In the genomic region with DNA sequence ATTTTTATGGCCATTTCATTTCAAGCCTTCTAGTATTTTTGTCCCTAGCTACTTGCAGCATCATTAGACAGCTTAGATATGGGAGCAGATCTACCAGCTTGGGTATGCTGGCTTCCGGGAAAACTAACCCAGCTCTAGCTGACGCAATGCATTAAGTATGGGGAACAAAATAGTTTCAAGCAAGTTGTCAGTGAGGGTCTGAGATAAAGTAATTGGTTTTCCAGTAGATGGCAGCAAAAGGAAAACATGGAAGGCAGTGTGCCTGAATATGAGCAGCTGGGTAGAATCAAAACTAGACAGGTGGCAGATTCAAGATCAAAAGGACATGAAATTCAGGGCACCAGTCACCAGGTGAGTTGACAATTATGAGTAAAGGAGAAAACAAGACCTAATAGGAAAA, we compare ENCODE assay signal across 8 cellular contexts.
DNase-seq lines count a peak whose midpoint lies in the region; ATAC-seq and TF ChIP-seq lines count a peak whose summit lies in the region.

No MANE protein-coding gene starts in this region.

- no peaks in the 10 kb centered on the region for H3K36me3 ChIP-seq in iPS-18a (ENCODE audit: control insufficient read depth, low read depth, low read length)

- H3K9me3 Mint-ChIP-seq in Calu3 (ENCODE audit: low read depth, unreplicated experiment), result no peaks in the 10 kb centered on the region
- H3K9me3 Mint-ChIP-seq in CD14-positive monocyte, result no peaks in the 10 kb centered on the region

- H3K4me1 ChIP-seq in iPS-18a (ENCODE audit: control insufficient read depth, low read depth, low read length), result peaks cover 7% of the 10 kb centered on the region

- no peaks in the 10 kb centered on the region for H3K27me3 ChIP-seq in iPS-18a (ENCODE audit: control insufficient read depth, insufficient read depth, low read length)

- no peak overlapping the region for H3K4me3 ChIP-seq in iPS-18a (ENCODE audit: low read length)

- CTCF ChIA-PET in Calu3 (lab: Charles Lee), result interaction anchor here (0.6 to 2.2 kb wide), 4 partner anchors 11 to 653 kb away, joined by 3 to 7 read pairs (median 4); no protein-coding TSS in a partner anchor

- no peak for TF ChIP-seq CTCF in Calu3 (IDR thresholded peaks at IDR 0.05; ENCODE audit: unreplicated experiment)
- no peak for TF ChIP-seq CTCF in CD14-positive monocyte (IDR thresholded peaks at IDR 0.05)

- peaks cover 24% of the 10 kb centered on the region for H3K4me1 Mint-ChIP-seq in Calu3 (ENCODE audit: low read depth, unreplicated experiment)
- H3K4me1 Mint-ChIP-seq in CD14-positive monocyte, result peaks cover 4% of the 10 kb centered on the region

- H3K27ac Mint-ChIP-seq in Calu3 (ENCODE audit: unreplicated experiment), result peak overlapping the region; percentile 75
- no peak overlapping the region for H3K27ac Mint-ChIP-seq in CD14-positive monocyte

- no TSS peak for BruUV-seq in Calu3 (replicated peaks; lab: Mats Ljungman, UMichigan)

- DNase-seq in Calu3 (peak; percentile 43), Kasumi-1 (lab: John Stamatoyannopoulos, UW) (peak; percentile 47 to 72), CD14-positive monocyte (ENCODE audit: low spot score) (no peak), cortex of kidney (lab: John Stamatoyannopoulos, UW) (no peak), 8988T (no peak)

- peak overlapping the region; percentile 30 for H3K27ac ChIP-seq in iPS-18a (ENCODE audit: low read length)

- no peaks in the 10 kb centered on the region for H3K9me3 ChIP-seq in iPS-18a (ENCODE audit: control insufficient read depth, low read depth, low read length)

- ATAC-seq in SK-N-SH treated with all-trans-retinoic acid at 6 μM for 48 hours, result peak; percentile 88
- no peak for ATAC-seq in HG03354 (IDR thresholded peaks at IDR 0.05; ENCODE audit: poor library complexity, severe bottlenecking, unreplicated experiment)

- no peak overlapping the region for H3K9ac ChIP-seq in iPS-18a (ENCODE audit: low read length)

- H3K4me3 Mint-ChIP-seq in Calu3 (ENCODE audit: low read depth, unreplicated experiment), result no peak overlapping the region
- H3K4me3 Mint-ChIP-seq in CD14-positive monocyte, result no peak overlapping the region

- H3K36me3 Mint-ChIP-seq in Calu3 (ENCODE audit: insufficient read depth, unreplicated experiment) (no peaks in the 10 kb centered on the region), CD14-positive monocyte (no peaks in the 10 kb centered on the region)

- H3K27me3 Mint-ChIP-seq in Calu3 (ENCODE audit: unreplicated experiment), result no peaks in the 10 kb centered on the region
- H3K27me3 Mint-ChIP-seq in CD14-positive monocyte (ENCODE audit: low read depth in 3 of 3), result no peaks in the 10 kb centered on the region

- intact Hi-C loops in Calu3 (cut with micrococcal nuclease; ENCODE audit: unreplicated experiment) (loop anchor here (1.0 to 10.0 kb wide), 3 partner anchors 84 to 380 kb away; no protein-coding TSS in a partner anchor), CD14-positive monocyte (cut with micrococcal nuclease) (no loop called here)

TF ChIP-seq in SK-N-SH treated with all-trans-retinoic acid at 6 μM for 48 hours, 23 proteins besides CTCF, POLR2A, EP300 and RAD21 (continues in another document):
- TF ChIP-seq, protein P1, sequence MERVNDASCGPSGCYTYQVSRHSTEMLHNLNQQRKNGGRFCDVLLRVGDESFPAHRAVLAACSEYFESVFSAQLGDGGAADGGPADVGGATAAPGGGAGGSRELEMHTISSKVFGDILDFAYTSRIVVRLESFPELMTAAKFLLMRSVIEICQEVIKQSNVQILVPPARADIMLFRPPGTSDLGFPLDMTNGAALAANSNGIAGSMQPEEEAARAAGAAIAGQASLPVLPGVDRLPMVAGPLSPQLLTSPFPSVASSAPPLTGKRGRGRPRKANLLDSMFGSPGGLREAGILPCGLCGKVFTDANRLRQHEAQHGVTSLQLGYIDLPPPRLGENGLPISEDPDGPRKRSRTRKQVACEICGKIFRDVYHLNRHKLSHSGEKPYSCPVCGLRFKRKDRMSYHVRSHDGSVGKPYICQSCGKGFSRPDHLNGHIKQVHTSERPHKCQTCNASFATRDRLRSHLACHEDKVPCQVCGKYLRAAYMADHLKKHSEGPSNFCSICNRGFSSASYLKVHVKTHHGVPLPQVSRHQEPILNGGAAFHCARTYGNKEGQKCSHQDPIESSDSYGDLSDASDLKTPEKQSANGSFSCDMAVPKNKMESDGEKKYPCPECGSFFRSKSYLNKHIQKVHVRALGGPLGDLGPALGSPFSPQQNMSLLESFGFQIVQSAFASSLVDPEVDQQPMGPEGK (CRISPR knock-in tag; IDR thresholded peaks at IDR 0.05; ENCODE audit: borderline replicate concordance), result no peak
- no peak for TF ChIP-seq ZNF70 (CRISPR knock-in tag; IDR thresholded peaks at IDR 0.05)
- TF ChIP-seq ARNTL (CRISPR knock-in tag; IDR thresholded peaks at IDR 0.05; ENCODE audit: borderline replicate concordance, low read depth), result no peak
- TF ChIP-seq TCF4 (CRISPR knock-in tag; IDR thresholded peaks at IDR 0.05; ENCODE audit: borderline replicate concordance), result no peak
- TF ChIP-seq, protein P2, sequence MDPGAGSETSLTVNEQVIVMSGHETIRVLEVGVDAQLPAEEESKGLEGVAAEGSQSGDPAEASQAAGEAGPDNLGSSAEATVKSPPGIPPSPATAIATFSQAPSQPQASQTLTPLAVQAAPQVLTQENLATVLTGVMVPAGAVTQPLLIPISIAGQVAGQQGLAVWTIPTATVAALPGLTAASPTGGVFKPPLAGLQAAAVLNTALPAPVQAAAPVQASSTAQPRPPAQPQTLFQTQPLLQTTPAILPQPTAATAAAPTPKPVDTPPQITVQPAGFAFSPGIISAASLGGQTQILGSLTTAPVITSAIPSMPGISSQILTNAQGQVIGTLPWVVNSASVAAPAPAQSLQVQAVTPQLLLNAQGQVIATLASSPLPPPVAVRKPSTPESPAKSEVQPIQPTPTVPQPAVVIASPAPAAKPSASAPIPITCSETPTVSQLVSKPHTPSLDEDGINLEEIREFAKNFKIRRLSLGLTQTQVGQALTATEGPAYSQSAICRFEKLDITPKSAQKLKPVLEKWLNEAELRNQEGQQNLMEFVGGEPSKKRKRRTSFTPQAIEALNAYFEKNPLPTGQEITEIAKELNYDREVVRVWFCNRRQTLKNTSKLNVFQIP (CRISPR knock-in tag; IDR thresholded peaks at IDR 0.05; ENCODE audit: borderline replicate concordance, low read depth), result no peak
- TF ChIP-seq ISL1 (CRISPR knock-in tag; IDR thresholded peaks at IDR 0.05), result no peak
- TF ChIP-seq ZFP30 (CRISPR knock-in tag; IDR thresholded peaks at IDR 0.05), result no peak
- TF ChIP-seq, protein P3, sequence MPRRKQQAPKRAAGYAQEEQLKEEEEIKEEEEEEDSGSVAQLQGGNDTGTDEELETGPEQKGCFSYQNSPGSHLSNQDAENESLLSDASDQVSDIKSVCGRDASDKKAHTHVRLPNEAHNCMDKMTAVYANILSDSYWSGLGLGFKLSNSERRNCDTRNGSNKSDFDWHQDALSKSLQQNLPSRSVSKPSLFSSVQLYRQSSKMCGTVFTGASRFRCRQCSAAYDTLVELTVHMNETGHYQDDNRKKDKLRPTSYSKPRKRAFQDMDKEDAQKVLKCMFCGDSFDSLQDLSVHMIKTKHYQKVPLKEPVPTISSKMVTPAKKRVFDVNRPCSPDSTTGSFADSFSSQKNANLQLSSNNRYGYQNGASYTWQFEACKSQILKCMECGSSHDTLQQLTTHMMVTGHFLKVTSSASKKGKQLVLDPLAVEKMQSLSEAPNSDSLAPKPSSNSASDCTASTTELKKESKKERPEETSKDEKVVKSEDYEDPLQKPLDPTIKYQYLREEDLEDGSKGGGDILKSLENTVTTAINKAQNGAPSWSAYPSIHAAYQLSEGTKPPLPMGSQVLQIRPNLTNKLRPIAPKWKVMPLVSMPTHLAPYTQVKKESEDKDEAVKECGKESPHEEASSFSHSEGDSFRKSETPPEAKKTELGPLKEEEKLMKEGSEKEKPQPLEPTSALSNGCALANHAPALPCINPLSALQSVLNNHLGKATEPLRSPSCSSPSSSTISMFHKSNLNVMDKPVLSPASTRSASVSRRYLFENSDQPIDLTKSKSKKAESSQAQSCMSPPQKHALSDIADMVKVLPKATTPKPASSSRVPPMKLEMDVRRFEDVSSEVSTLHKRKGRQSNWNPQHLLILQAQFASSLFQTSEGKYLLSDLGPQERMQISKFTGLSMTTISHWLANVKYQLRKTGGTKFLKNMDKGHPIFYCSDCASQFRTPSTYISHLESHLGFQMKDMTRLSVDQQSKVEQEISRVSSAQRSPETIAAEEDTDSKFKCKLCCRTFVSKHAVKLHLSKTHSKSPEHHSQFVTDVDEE (CRISPR knock-in tag; IDR thresholded peaks at IDR 0.05), result no peak
- no peak for TF ChIP-seq ZNF8 (CRISPR knock-in tag; IDR thresholded peaks at IDR 0.05)
- TF ChIP-seq ZNF565 (CRISPR knock-in tag; conservative IDR thresholded peaks at IDR 0.05; ENCODE audit: low read depth), result no peak
- no peak for TF ChIP-seq TOX (CRISPR knock-in tag; IDR thresholded peaks at IDR 0.05; ENCODE audit: borderline replicate concordance)
- TF ChIP-seq ZFP3 (CRISPR knock-in tag; IDR thresholded peaks at IDR 0.05), result no peak
- no peak for TF ChIP-seq RARB (CRISPR knock-in tag; IDR thresholded peaks at IDR 0.05)
- no peak for TF ChIP-seq GLIS3 (CRISPR knock-in tag; IDR thresholded peaks at IDR 0.05)
- TF ChIP-seq OSR1 (CRISPR knock-in tag; IDR thresholded peaks at IDR 0.05), result no peak
- TF ChIP-seq BACH2 (CRISPR knock-in tag; IDR thresholded peaks at IDR 0.05; ENCODE audit: borderline replicate concordance), result no peak
- TF ChIP-seq, protein P4, sequence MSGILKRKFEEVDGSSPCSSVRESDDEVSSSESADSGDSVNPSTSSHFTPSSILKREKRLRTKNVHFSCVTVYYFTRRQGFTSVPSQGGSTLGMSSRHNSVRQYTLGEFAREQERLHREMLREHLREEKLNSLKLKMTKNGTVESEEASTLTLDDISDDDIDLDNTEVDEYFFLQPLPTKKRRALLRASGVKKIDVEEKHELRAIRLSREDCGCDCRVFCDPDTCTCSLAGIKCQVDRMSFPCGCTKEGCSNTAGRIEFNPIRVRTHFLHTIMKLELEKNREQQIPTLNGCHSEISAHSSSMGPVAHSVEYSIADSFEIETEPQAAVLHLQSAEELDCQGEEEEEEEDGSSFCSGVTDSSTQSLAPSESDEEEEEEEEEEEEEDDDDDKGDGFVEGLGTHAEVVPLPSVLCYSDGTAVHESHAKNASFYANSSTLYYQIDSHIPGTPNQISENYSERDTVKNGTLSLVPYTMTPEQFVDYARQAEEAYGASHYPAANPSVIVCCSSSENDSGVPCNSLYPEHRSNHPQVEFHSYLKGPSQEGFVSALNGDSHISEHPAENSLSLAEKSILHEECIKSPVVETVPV (CRISPR knock-in tag; IDR thresholded peaks at IDR 0.05), result no peak
- TF ChIP-seq PPARA (CRISPR knock-in tag; IDR thresholded peaks at IDR 0.05; ENCODE audit: borderline replicate concordance), result no peak
- no peak for TF ChIP-seq ESRRG (CRISPR knock-in tag; IDR thresholded peaks at IDR 0.05)

Comparison
In these comparisons a context has a peak if more than half of its experiments do, and no peak if none do; other contexts are left out.
1. DNase-seq: peak in Calu3 (single experiment) and Kasumi-1 (2 of 2); none in CD14-positive monocyte (single experiment), cortex of kidney (single experiment) and 8988T (single experiment).